In the genomic region with DNA sequence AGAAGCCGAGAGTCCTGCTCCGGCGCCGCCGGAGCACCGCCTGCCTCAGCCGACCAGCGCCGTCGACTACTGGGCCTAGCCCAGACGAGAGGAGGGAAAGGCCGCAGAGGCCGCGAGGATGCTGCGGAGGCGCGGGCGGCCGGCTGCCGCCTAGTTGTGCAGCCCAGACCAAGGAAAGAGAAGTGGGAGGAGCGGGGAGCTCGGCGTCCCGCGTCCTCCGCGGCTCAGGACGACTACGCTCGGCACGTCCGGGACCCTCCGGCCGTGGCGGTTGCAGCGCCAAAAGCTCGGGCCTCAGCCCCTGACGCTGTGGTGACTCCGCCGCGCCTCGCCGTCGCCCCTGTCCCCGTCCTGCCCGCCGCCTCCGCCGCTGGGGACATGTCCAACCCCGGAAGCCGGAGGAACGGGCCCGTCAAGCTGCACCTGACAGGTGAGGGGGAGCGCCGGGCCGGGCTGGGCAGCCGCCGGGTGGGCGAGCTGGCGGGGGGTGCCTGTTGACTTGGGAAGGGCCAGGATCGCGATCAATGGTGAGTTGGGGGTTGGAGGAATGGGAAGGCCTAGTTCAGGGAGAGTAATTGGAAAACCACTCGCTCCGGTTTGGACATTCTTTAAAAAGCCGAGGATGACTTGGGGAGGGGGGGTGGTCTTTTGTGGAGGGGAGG, we compare ENCODE assay signal across 8 cellular contexts. TPM values are rescaled to one million over a fixed set of nuclear protein-coding genes. Genes with fewer than 3 reads are reported as not detected.
DNase-seq lines count a peak whose midpoint lies in the region; ATAC-seq and TF ChIP-seq lines count a peak whose summit lies in the region.

No MANE protein-coding gene starts in this region.

- DNase-seq in CD4-positive, CD25-positive, alpha-beta regulatory T cell = peak; percentile 40 to 65 (median 61)
- DNase-seq in NT2/D1 (ENCODE audit: low read depth, low spot score) = peak; percentile 52
- DNase-seq in activated gamma-delta T cell (lab: John Stamatoyannopoulos, UW) = peak; percentile 36
- DNase-seq in foreskin fibroblast = peak; percentile 52 to 79
- peak; percentile 78 for DNase-seq in natural killer cell treated with Interleukin-12 subunit alpha and Interleukin-12 subunit beta and Interleukin-15 and Interleukin-18, amount 100 ng/mL, for 72 hours (ENCODE audit: low spot score)
- DNase-seq in stimulated activated naive CD4-positive, alpha-beta T cell treated with Interleukin-2 at 50 U/mL for 16 hours (lab: John Stamatoyannopoulos, UW) = peak; percentile 55

- H3K36me3 Mint-ChIP-seq in CD4-positive, CD25-positive, alpha-beta regulatory T cell = peaks cover 5% of the 10 kb centered on the region
- no peaks in the 10 kb centered on the region for H3K36me3 Mint-ChIP-seq in natural killer cell treated with Interleukin-12 subunit alpha and Interleukin-12 subunit beta and Interleukin-15 and Interleukin-18, amount 100 ng/mL, for 72 hours

- no peaks in the 10 kb centered on the region for H3K9me3 ChIP-seq in CD4-positive, CD25-positive, alpha-beta regulatory T cell (ENCODE audit: control insufficient read depth in 2 of 2, low read length in 2 of 2)
- no peaks in the 10 kb centered on the region for H3K9me3 ChIP-seq in NT2/D1 (ENCODE audit: insufficient read depth, low read length)

- peaks cover 0 to 2% (median 0%) of the 10 kb centered on the region in 7 donors for H3K9me3 Mint-ChIP-seq in CD4-positive, CD25-positive, alpha-beta regulatory T cell
- no peaks in the 10 kb centered on the region for H3K9me3 Mint-ChIP-seq in natural killer cell treated with Interleukin-12 subunit alpha and Interleukin-12 subunit beta and Interleukin-15 and Interleukin-18, amount 100 ng/mL, for 72 hours

- H3K27ac Mint-ChIP-seq in CD4-positive, CD25-positive, alpha-beta regulatory T cell = peak overlapping the region; percentile 92 to 97 (median 96)
- peak overlapping the region; percentile 76 to 91 for H3K27ac Mint-ChIP-seq in natural killer cell treated with Interleukin-12 subunit alpha and Interleukin-12 subunit beta and Interleukin-15 and Interleukin-18, amount 100 ng/mL, for 72 hours

- no peaks in the 10 kb centered on the region for H3K27me3 ChIP-seq in CD4-positive, CD25-positive, alpha-beta regulatory T cell (ENCODE audit: control insufficient read depth, insufficient read depth, low read length)
- peaks cover 27% of the 10 kb centered on the region for H3K27me3 ChIP-seq in NT2/D1 (ENCODE audit: insufficient read depth, insufficient read length)

- peak; percentile 69 to 72 for ATAC-seq in CD4-positive, CD25-positive, alpha-beta regulatory T cell (ENCODE audit: low read depth in 2 of 2)
- ATAC-seq in GM21737 (IDR thresholded peaks at IDR 0.05; ENCODE audit: unreplicated experiment) = peak; percentile 55
- ATAC-seq in natural killer cell treated with Interleukin-12 subunit alpha and Interleukin-12 subunit beta and Interleukin-15 and Interleukin-18, amount 100 ng/mL, for 72 hours = peak; percentile 94 to 95
- ATAC-seq in HG02840 (IDR thresholded peaks at IDR 0.05; ENCODE audit: low FRiP score, unreplicated experiment) = no peak

- peak overlapping the region; percentile 64 for H3K9ac ChIP-seq in NT2/D1 (ENCODE audit: insufficient read length, low read depth)

- H3K4me1 ChIP-seq in CD4-positive, CD25-positive, alpha-beta regulatory T cell (ENCODE audit: control insufficient read depth, insufficient read depth, low read length, poor library complexity, severe bottlenecking) = peaks cover 12% of the 10 kb centered on the region
- no peaks in the 10 kb centered on the region for H3K4me1 ChIP-seq in NT2/D1 (ENCODE audit: insufficient read depth, insufficient read length)

- no peaks in the 10 kb centered on the region for H3K27me3 Mint-ChIP-seq in CD4-positive, CD25-positive, alpha-beta regulatory T cell
- no peaks in the 10 kb centered on the region for H3K27me3 Mint-ChIP-seq in natural killer cell treated with Interleukin-12 subunit alpha and Interleukin-12 subunit beta and Interleukin-15 and Interleukin-18, amount 100 ng/mL, for 72 hours

- no peaks in the 10 kb centered on the region for H3K36me3 ChIP-seq in CD4-positive, CD25-positive, alpha-beta regulatory T cell (ENCODE audit: control insufficient read depth, insufficient read depth, low read length)
- H3K36me3 ChIP-seq in NT2/D1 (ENCODE audit: insufficient read depth, insufficient read length, low read length) = no peaks in the 10 kb centered on the region

- no peak for TF ChIP-seq CTCF in foreskin fibroblast (IDR thresholded peaks at IDR 0.05; ENCODE audit: low read depth, low read length)

- H3K4me3 ChIP-seq in CD4-positive, CD25-positive, alpha-beta regulatory T cell (ENCODE audit: low read depth, low read length) = peak overlapping the region; percentile 80
- peak overlapping the region; percentile 47 for H3K4me3 ChIP-seq in NT2/D1 (ENCODE audit: insufficient read length, low read depth)
- peak overlapping the region; percentile 53 to 65 for H3K4me3 ChIP-seq in foreskin fibroblast (ENCODE audit: low read depth in 1 of 2, low read length in 2 of 2)

- peak overlapping the region; percentile 60 for H3K27ac ChIP-seq in CD4-positive, CD25-positive, alpha-beta regulatory T cell (ENCODE audit: insufficient read depth, low read length, poor library complexity, severe bottlenecking)

- peaks cover 16 to 27% (median 22%) of the 10 kb centered on the region in 4 donors for H3K4me1 Mint-ChIP-seq in CD4-positive, CD25-positive, alpha-beta regulatory T cell
- peaks cover 17 to 29% of the 10 kb centered on the region in 2 donors for H3K4me1 Mint-ChIP-seq in natural killer cell treated with Interleukin-12 subunit alpha and Interleukin-12 subunit beta and Interleukin-15 and Interleukin-18, amount 100 ng/mL, for 72 hours (ENCODE audit: low read depth in 2 of 2)

- peak overlapping the region; percentile 93 to 97 (median 94) for H3K4me3 Mint-ChIP-seq in CD4-positive, CD25-positive, alpha-beta regulatory T cell
- H3K4me3 Mint-ChIP-seq in natural killer cell treated with Interleukin-12 subunit alpha and Interleukin-12 subunit beta and Interleukin-15 and Interleukin-18, amount 100 ng/mL, for 72 hours = peak overlapping the region; percentile 86

RNA-seq across cellular contexts. Expression of a gene that starts 37.7 kb away (rescaled TPM):
- 3.8 TPM for total RNA-seq in CD4-positive, CD25-positive, alpha-beta regulatory T cell
- 10 to 100 TPM in 3 of 4 donors, 1 to 10 TPM in 1; 9.4 to 17.8 (median 11.3) TPM for polyA plus RNA-seq in CD4-positive, CD25-positive, alpha-beta regulatory T cell
- 1 to 10 TPM; 6.4 to 8.7 TPM for total RNA-seq in natural killer cell treated with Interleukin-12 subunit alpha and Interleukin-12 subunit beta and Interleukin-15 and Interleukin-18, amount 100 ng/mL, for 72 hours
